24 cellular contexts compared by ENCODE assay signal in the genomic region with DNA sequence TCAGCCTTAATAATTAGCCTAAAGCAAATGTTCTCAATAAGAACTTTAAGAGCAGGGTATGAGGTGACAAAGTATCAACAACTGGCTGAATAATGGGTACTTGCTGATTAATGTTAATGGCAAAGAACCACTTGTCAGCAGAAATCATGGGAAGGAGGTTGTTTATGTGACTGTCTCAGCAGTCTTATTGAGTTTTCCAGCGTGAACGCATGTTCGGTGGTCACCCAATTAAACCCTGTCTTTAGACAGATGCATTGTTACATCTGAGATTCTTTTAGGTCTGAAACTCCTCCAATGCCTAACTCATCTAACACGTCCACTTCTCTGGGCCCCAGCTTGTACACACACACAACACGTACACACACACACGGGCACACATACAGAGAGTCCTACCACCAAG. TPM values are rescaled to one million over a fixed set of nuclear protein-coding genes. Genes with fewer than 3 reads are reported as not detected.
DNase-seq lines count a peak whose midpoint lies in the region; ATAC-seq, FAIRE-seq and TF ChIP-seq lines count a peak whose summit lies in the region.
"Had no signal": no experiment of that assay in that cellular context is flagged by ENCODE, and none has a peak within 500 bp of the region (broad histone marks: within the 10 kb centered on the region; RNA-seq: fewer than 3 reads in every experiment).

No MANE protein-coding gene starts in this region.

- FAIRE-seq in HepG2 (lab: Jason Lieb, UNC) (no peak), keratinocyte (lab: Jason Lieb, UNC) (peak; percentile 41), urothelium cell line (lab: Jason Lieb, UNC) (peak; percentile 20)
- FAIRE-seq: A204.1, GM12892, GM18507 had no signal

- no peak overlapping the region for H3K4me2 ChIP-seq in HepG2 (ENCODE audit: low read depth, low read length)
- H3K4me2 ChIP-seq in OCI-LY7 (ENCODE audit: low read length), result peak overlapping the region; percentile 39
- H3K4me2 ChIP-seq in keratinocyte (ENCODE audit: control insufficient read depth, extremely low read depth, insufficient read depth, low read depth, low read length), result no peak overlapping the region
- H3K4me2 ChIP-seq: GM23338 had no signal

- TF ChIP-seq CTCF in HepG2 (CRISPR knock-in tag; IDR thresholded peaks at IDR 0.05) (no peak), right lobe of liver (IDR thresholded peaks at IDR 0.05) (no peak), OCI-LY7 (conservative IDR thresholded peaks at IDR 0.05; ENCODE audit: low read length) (no peak), keratinocyte (optimal IDR thresholded peaks at IDR 0.05 in 1 of 3, IDR thresholded peaks at IDR 0.05 in 1 of 3, conservative IDR thresholded peaks at IDR 0.05 in 1 of 3; ENCODE audit: extremely low read depth in 1 of 3, insufficient read depth in 2 of 3, low read length in 3 of 3) (no peak)

- no peak overlapping the region for H2AFZ ChIP-seq in HepG2 (ENCODE audit: low read length)
- H2AFZ ChIP-seq in OCI-LY7 (ENCODE audit: low read length), result 0 out of 2 replicates have a peak overlapping the region, but pooled peaks have one; percentile 29
- no peak overlapping the region for H2AFZ ChIP-seq in keratinocyte (ENCODE audit: control insufficient read depth, low read length)
- H2AFZ ChIP-seq: GM23338 had no signal

- POLR2A ChIA-PET in HepG2 (lab: Yijun Ruan, JAX), result no interaction called here
- POLR2A ChIA-PET in OCI-LY7 (lab: Charles Lee), result interaction anchor here (0.7 kb wide), 1 partner anchor 105 kb away, joined by 3 read pairs; no protein-coding TSS in a partner anchor

- TF ChIP-seq EP300 in HepG2 (IDR thresholded peaks at IDR 0.05; ENCODE audit: low read depth in 2 of 2, low read length in 2 of 2) (no peak), HepG2 (CRISPR knock-in tag; IDR thresholded peaks at IDR 0.05; ENCODE audit: borderline replicate concordance) (no peak)

- no peaks in the 10 kb centered on the region for H4K20me1 ChIP-seq in HepG2 (ENCODE audit: insufficient read depth, low read length)
- no peaks in the 10 kb centered on the region for H4K20me1 ChIP-seq in OCI-LY7 (ENCODE audit: insufficient read depth, low read length)
- H4K20me1 ChIP-seq in keratinocyte (ENCODE audit: control insufficient read depth, extremely low read depth, insufficient read depth, low read length), result no peaks in the 10 kb centered on the region

- no peak for TF ChIP-seq RAD21 in HepG2 (CRISPR knock-in tag; IDR thresholded peaks at IDR 0.05)

- H3K4me1 ChIP-seq in HepG2 (ENCODE audit: insufficient read depth, low read length) (no peaks in the 10 kb centered on the region), right lobe of liver (peaks cover 0 to 14% (median 0%) of the 10 kb centered on the region in 4 donors), OCI-LY7 (ENCODE audit: insufficient read depth, low read length, poor library complexity, severe bottlenecking) (peaks cover 20% of the 10 kb centered on the region), keratinocyte (ENCODE audit: control insufficient read depth, extremely low read depth, insufficient read depth, low read length) (peaks cover 9% of the 10 kb centered on the region)

- TF ChIP-seq POLR2A in HepG2 (IDR thresholded peaks at IDR 0.05; ENCODE audit: insufficient read depth in 1 of 2, low read depth in 2 of 2, low read length in 2 of 2) (no peak), right lobe of liver (IDR thresholded peaks at IDR 0.05) (no peak)

- H3K79me2 ChIP-seq in HepG2 (ENCODE audit: insufficient read depth, low read length), result no peaks in the 10 kb centered on the region
- H3K79me2 ChIP-seq in OCI-LY7 (ENCODE audit: insufficient read depth, low read depth, low read length), result no peaks in the 10 kb centered on the region
- peaks cover 1% of the 10 kb centered on the region for H3K79me2 ChIP-seq in keratinocyte (ENCODE audit: control insufficient read depth, insufficient read depth, low read length)

- BruUV-seq in HepG2 (replicated peaks; lab: Mats Ljungman, UMichigan), result no TSS peak
- BruUV-seq in OCI-LY7 (replicated peaks; lab: Mats Ljungman, UMichigan), result no TSS peak

- H3K9me2 ChIP-seq in OCI-LY7 (ENCODE audit: insufficient read depth, low read length), result no peaks in the 10 kb centered on the region

- no peak overlapping the region for H3K27ac ChIP-seq in HepG2 (ENCODE audit: extremely low read length, insufficient read depth, low read length)
- no peak overlapping the region for H3K27ac ChIP-seq in right lobe of liver
- H3K27ac ChIP-seq in OCI-LY7 (ENCODE audit: low read depth, low read length, poor library complexity, severe bottlenecking), result peak overlapping the region; percentile 57
- no peak overlapping the region for H3K27ac ChIP-seq in keratinocyte (ENCODE audit: control insufficient read depth, insufficient read depth, low read length)
- H3K27ac ChIP-seq: C4-2B had no signal

- H3K4me3 ChIP-seq in HepG2 (replicated peaks in 1 of 3; ENCODE audit: insufficient read depth in 1 of 3, low read depth in 2 of 3, low read length in 3 of 3) (no peak overlapping the region), right lobe of liver (no peak overlapping the region), OCI-LY7 (ENCODE audit: low read depth, low read length, poor library complexity, severe bottlenecking) (no peak overlapping the region), keratinocyte (ENCODE audit: control insufficient read depth in 2 of 3, extremely low read depth in 1 of 3, insufficient read depth in 2 of 3, low read depth in 1 of 3, low read length in 3 of 3) (no peak overlapping the region)
- H3K4me3 ChIP-seq: GM23338 had no signal

- in situ Hi-C loops in HepG2 (cut with HindIII; ENCODE audit: extremely low pct_ligation_motif_present, low pct_unique_long_range_greater_than_20kb), result no loop called here

- H3K36me3 ChIP-seq in HepG2 (replicated peaks in 1 of 2; ENCODE audit: control insufficient read depth in 1 of 2, insufficient read depth in 2 of 2, low read length in 2 of 2), result no peaks in the 10 kb centered on the region
- H3K36me3 ChIP-seq in right lobe of liver, result no peaks in the 10 kb centered on the region
- H3K36me3 ChIP-seq in OCI-LY7 (ENCODE audit: insufficient read depth, low read length), result no peaks in the 10 kb centered on the region
- peaks cover 0 to 4% of the 10 kb centered on the region in 2 experiments for H3K36me3 ChIP-seq in keratinocyte (ENCODE audit: control insufficient read depth in 2 of 2, extremely low read depth in 1 of 2, insufficient read depth in 2 of 2, low read length in 2 of 2)

- DNase-seq in HepG2 (ENCODE audit: low spot score) (no peak), right lobe of liver (no peak), OCI-LY7 (ENCODE audit: low spot score) (no peak), keratinocyte (ENCODE audit: low read depth, low spot score) (no peak), urothelium cell line (ENCODE audit: low spot score) (no peak), medulla oblongata (ENCODE audit: extremely low spot score) (no peak)
- DNase-seq: AML-193; CD4-positive, alpha-beta T cell; DMS153; DMS79; GDM1; H7; HFFc6 had no signal

- no peaks in the 10 kb centered on the region for H3K9me3 ChIP-seq in HepG2 (ENCODE audit: low read length)
- H3K9me3 ChIP-seq in right lobe of liver, result no peaks in the 10 kb centered on the region
- H3K9me3 ChIP-seq in OCI-LY7 (ENCODE audit: low read length), result no peaks in the 10 kb centered on the region
- H3K9me3 ChIP-seq in keratinocyte (ENCODE audit: control insufficient read depth, low read depth, low read length), result no peaks in the 10 kb centered on the region

- H3K27me3 ChIP-seq in HepG2 (ENCODE audit: control insufficient read depth in 1 of 2, insufficient read depth in 2 of 2, low read length in 2 of 2) (no peaks in the 10 kb centered on the region; a peak in 2 of 5 replicates), right lobe of liver (no peaks in the 10 kb centered on the region), keratinocyte (ENCODE audit: control insufficient read depth, extremely low read depth, insufficient read depth, low read length) (no peaks in the 10 kb centered on the region)

- CTCF ChIA-PET in HepG2 (lab: Yijun Ruan, JAX; ENCODE audit: low intra/inter-chr PET ratio, low total read pairs), result no interaction called here
- CTCF ChIA-PET in OCI-LY7 (lab: Charles Lee; ENCODE audit: unreplicated experiment), result no interaction called here

- dilution Hi-C loops in keratinocyte (cut with MboI; ENCODE audit: extremely low pct_ligation_motif_present, low sequenced_read_pairs), result no loop called here

- intact Hi-C loops in HepG2 (cut with micrococcal nuclease; ENCODE audit: unreplicated experiment) (no loop called here), right lobe of liver (cut with DNase I) (no loop called here), OCI-LY7 (cut with micrococcal nuclease; ENCODE audit: unreplicated experiment) (no loop called here)

- H3K9me1 ChIP-seq in keratinocyte (ENCODE audit: control insufficient read depth, extremely low read depth, insufficient read depth, low read length), result no peaks in the 10 kb centered on the region

- 61% methylated on average over 6 of the region's 6 CpGs for WGBS in HepG2 (ENCODE audit: low lambda C conversion rate)
- WGBS in right lobe of liver (ENCODE audit: insufficient coverage, low coverage, low lambda C conversion rate, missing lambda C conversion rate), result 89% methylated on average over 5 of the region's 6 CpGs

- H3K9ac ChIP-seq in HepG2 (ENCODE audit: insufficient read depth, low read depth, low read length), result no peak overlapping the region
- H3K9ac ChIP-seq in keratinocyte (ENCODE audit: control insufficient read depth, extremely low read depth, insufficient read depth, low read length), result no peak overlapping the region

- ATAC-seq in HepG2 (no peak), right lobe of liver (no peak), HG02884 (IDR thresholded peaks at IDR 0.05; ENCODE audit: unreplicated experiment) (no peak), GM21526 (IDR thresholded peaks at IDR 0.05; ENCODE audit: low FRiP score, unreplicated experiment) (no peak)
- ATAC-seq: GM23338, HCT116 had no signal

RNA-seq across cellular contexts. Expression of a gene that starts 18.2 kb away (rescaled TPM):
- not detected in 2 replicates for total RNA-seq in HepG2 (2016; rRNA removed; fragmentation: Illumina TruSeq; extraction: Trizol)
- total RNA-seq in HepG2 (2016; cell fraction: cytosol; rRNA removed; fragmentation: Illumina TruSeq; extraction: Trizol; ENCODE audit: low read depth), result not detected in 2 replicates
- not detected in 2 replicates for total RNA-seq in HepG2 (2016; cell fraction: insoluble cytoplasmic fraction; rRNA removed; fragmentation: Illumina TruSeq; extraction: Trizol)
- total RNA-seq in HepG2 (2016; cell fraction: membrane; rRNA removed; fragmentation: Illumina TruSeq; extraction: Trizol), result not detected in 2 replicates
- not detected in 2 replicates for total RNA-seq in HepG2 (2016; cell fraction: nucleus; rRNA removed; fragmentation: Illumina TruSeq; extraction: Trizol)
- polyA plus RNA-seq in HepG2 (2011; rRNA removed), result not detected in 2 replicates
- polyA plus RNA-seq in HepG2 (2011; cell fraction: cytosol; rRNA removed), result not detected in 2 replicates
- polyA plus RNA-seq in HepG2 (2011; cell fraction: nucleus; rRNA removed), result not detected in 2 replicates
- polyA plus RNA-seq in HepG2 (2012), result not detected in 2 replicates
- not detected in 2 replicates for polyA plus RNA-seq in HepG2 (2016; cell fraction: cytosol; fragmentation: Illumina TruSeq; extraction: Trizol; ENCODE audit: low read depth)
- polyA plus RNA-seq in HepG2 (2016; cell fraction: insoluble cytoplasmic fraction; fragmentation: Illumina TruSeq; extraction: Trizol; ENCODE audit: low read depth), result not detected in 2 replicates
- polyA plus RNA-seq in HepG2 (2016; cell fraction: membrane; fragmentation: Illumina TruSeq; extraction: Trizol; ENCODE audit: low read depth), result not detected in 2 replicates
- polyA plus RNA-seq in HepG2 (2016; cell fraction: nucleus; fragmentation: Illumina TruSeq; extraction: Trizol; ENCODE audit: insufficient read depth, low read depth), result not detected in 2 replicates
- not detected in 2 replicates for polyA minus RNA-seq in HepG2 (2011; rRNA and poly(A)+ RNA removed; ENCODE audit: low replicate concordance)
- not detected in 2 replicates for polyA minus RNA-seq in HepG2 (2011; cell fraction: cytosol; rRNA and poly(A)+ RNA removed)
- polyA minus RNA-seq in HepG2 (2011; cell fraction: nucleus; rRNA and poly(A)+ RNA removed), result 0.13 TPM in 1 of 2 replicates, not detected in the other
- not detected for total RNA-seq in right lobe of liver
- not detected in 2 replicates for total RNA-seq in OCI-LY7 (2014; rRNA removed; shearing (Covaris generic))
- not detected in 2 replicates for total RNA-seq in OCI-LY7 (2022)
- 0.02 to 0.07 TPM (median 0.05 TPM) in 3 replicates for polyA plus RNA-seq in keratinocyte
- polyA plus RNA-seq in keratinocyte (2011; ENCODE audit: low read depth), result not detected
- not detected in 2 replicates for polyA plus RNA-seq in keratinocyte (2011; cell fraction: cytosol; rRNA removed)
- polyA plus RNA-seq in keratinocyte (2011; cell fraction: nucleus; rRNA removed), result 0.93 and 1.0 TPM in 2 replicates
- 0.24 TPM in 1 of 2 replicates, not detected in the other for polyA plus RNA-seq in keratinocyte (2012; ENCODE audit: low replicate concordance)
- polyA minus RNA-seq in keratinocyte, result 1.7 to 5.2 TPM (median 3.3 TPM) in 3 replicates
- polyA minus RNA-seq in keratinocyte (2011; cell fraction: cytosol; rRNA and poly(A)+ RNA removed), result not detected
- 5.8 and 8.1 TPM in 2 replicates for polyA minus RNA-seq in keratinocyte (2011; cell fraction: nucleus; rRNA and poly(A)+ RNA removed)
- total RNA-seq: CD4-positive, alpha-beta T cell; Daoy; H7; HFFc6; HT-29 had no signal
- polyA plus RNA-seq: BJ, GM23338 had no signal

RNA-seq across cellular contexts. Expression of a gene that starts 35.3 kb away (rescaled TPM):
- 2.4 and 3.0 TPM in 2 replicates for total RNA-seq in HepG2 (2016; rRNA removed; fragmentation: Illumina TruSeq; extraction: Trizol)
- 0.20 and 0.35 TPM in 2 replicates for total RNA-seq in HepG2 (2016; cell fraction: cytosol; rRNA removed; fragmentation: Illumina TruSeq; extraction: Trizol; ENCODE audit: low read depth)
- 2.1 and 2.7 TPM in 2 replicates for total RNA-seq in HepG2 (2016; cell fraction: insoluble cytoplasmic fraction; rRNA removed; fragmentation: Illumina TruSeq; extraction: Trizol)
- total RNA-seq in HepG2 (2016; cell fraction: membrane; rRNA removed; fragmentation: Illumina TruSeq; extraction: Trizol), result 0.68 and 0.83 TPM in 2 replicates
- 1.9 and 2.5 TPM in 2 replicates for total RNA-seq in HepG2 (2016; cell fraction: nucleus; rRNA removed; fragmentation: Illumina TruSeq; extraction: Trizol)
- 0.55 and 1.0 TPM in 2 replicates for polyA plus RNA-seq in HepG2 (2011; rRNA removed)
- polyA plus RNA-seq in HepG2 (2011; cell fraction: cytosol; rRNA removed), result 0.87 and 1.3 TPM in 2 replicates
- polyA plus RNA-seq in HepG2 (2011; cell fraction: nucleus; rRNA removed), result 1.3 and 1.7 TPM in 2 replicates
- polyA plus RNA-seq in HepG2 (2012), result 0.24 and 0.55 TPM in 2 replicates
- polyA plus RNA-seq in HepG2 (2016; cell fraction: cytosol; fragmentation: Illumina TruSeq; extraction: Trizol; ENCODE audit: low read depth), result 0.10 and 0.11 TPM in 2 replicates
- polyA plus RNA-seq in HepG2 (2016; cell fraction: insoluble cytoplasmic fraction; fragmentation: Illumina TruSeq; extraction: Trizol; ENCODE audit: low read depth), result 0.88 and 1.2 TPM in 2 replicates
- polyA plus RNA-seq in HepG2 (2016; cell fraction: membrane; fragmentation: Illumina TruSeq; extraction: Trizol; ENCODE audit: low read depth), result 0.15 and 0.33 TPM in 2 replicates
- polyA plus RNA-seq in HepG2 (2016; cell fraction: nucleus; fragmentation: Illumina TruSeq; extraction: Trizol; ENCODE audit: insufficient read depth, low read depth), result 0.71 and 0.79 TPM in 2 replicates
- 1.4 and 2.2 TPM in 2 replicates for polyA minus RNA-seq in HepG2 (2011; rRNA and poly(A)+ RNA removed; ENCODE audit: low replicate concordance)
- 1.1 and 1.8 TPM in 2 replicates for polyA minus RNA-seq in HepG2 (2011; cell fraction: cytosol; rRNA and poly(A)+ RNA removed)
- 3.9 and 4.4 TPM in 2 replicates for polyA minus RNA-seq in HepG2 (2011; cell fraction: nucleus; rRNA and poly(A)+ RNA removed)
- total RNA-seq in right lobe of liver, result 10 to 100 TPM; 23.1 to 35.2 (median 26.1) TPM
- total RNA-seq in OCI-LY7 (2014; rRNA removed; shearing (Covaris generic)), result 0.18 TPM in 1 of 2 replicates, not detected in the other
- total RNA-seq in OCI-LY7 (2022), result 0.04 and 0.25 TPM in 2 replicates
- 20.0 to 27.4 TPM (median 24.6 TPM) in 3 replicates for polyA plus RNA-seq in keratinocyte
- polyA plus RNA-seq in keratinocyte (2011; ENCODE audit: low read depth), result 18.6 TPM
- 18.8 and 24.8 TPM in 2 replicates for polyA plus RNA-seq in keratinocyte (2011; cell fraction: cytosol; rRNA removed)
- 41.3 and 42.8 TPM in 2 replicates for polyA plus RNA-seq in keratinocyte (2011; cell fraction: nucleus; rRNA removed)
- polyA plus RNA-seq in keratinocyte (2012; ENCODE audit: low replicate concordance), result 14.5 and 29.3 TPM in 2 replicates
- polyA minus RNA-seq in keratinocyte, result 56.5 to 83.0 TPM (median 72.0 TPM) in 3 replicates
- 35.9 TPM for polyA minus RNA-seq in keratinocyte (2011; cell fraction: cytosol; rRNA and poly(A)+ RNA removed)
- polyA minus RNA-seq in keratinocyte (2011; cell fraction: nucleus; rRNA and poly(A)+ RNA removed), result 47.5 and 97.1 TPM in 2 replicates
- total RNA-seq: HT-29 had no signal
